1 cellular context compared by ENCODE assay signal in genomic region chr2:8481463-8482009, GRCh38.
TF ChIP-seq lines count a peak whose summit lies in the region.

No MANE protein-coding gene starts in this region.

TF ChIP-seq in GM12878, 131 proteins besides CTCF, POLR2A, EP300 and RAD21 (continued from another document and continues in another):
- TF ChIP-seq ZBTB11 (CRISPR knock-in tag; IDR thresholded peaks at IDR 0.05) (no peak), RELB (IDR thresholded peaks at IDR 0.05; ENCODE audit: low read depth) (peak; percentile 76), MTA2 (IDR thresholded peaks at IDR 0.05; ENCODE audit: low read depth) (peak; percentile 68), PAX5 (IDR thresholded peaks at IDR 0.05; ENCODE audit: borderline replicate concordance, low read depth, low read length) (peak; percentile 66; the same call in 1 of the 2 replicates), NRF1 (conservative IDR thresholded peaks at IDR 0.05; ENCODE audit: low read depth, low read length) (no peak), NR2F1 (conservative IDR thresholded peaks at IDR 0.05) (no peak; the same call in 1 of the 2 replicates), ZNF687 (IDR thresholded peaks at IDR 0.05) (peak; percentile 31; the same call in 1 of the 2 replicates), ZSCAN29 (IDR thresholded peaks at IDR 0.05) (no peak), SREBF2 (IDR thresholded peaks at IDR 0.05; ENCODE audit: low read length) (no peak), RFX5 (IDR thresholded peaks at IDR 0.05; ENCODE audit: low read depth, low read length) (no peak), MAX (IDR thresholded peaks at IDR 0.05; ENCODE audit: low read depth, low read length) (0 out of 2 replicates have a peak, but pooled peaks have one; percentile 37), TARDBP (IDR thresholded peaks at IDR 0.05; ENCODE audit: borderline replicate concordance) (no peak), SRF (IDR thresholded peaks at IDR 0.05; ENCODE audit: low read depth in 2 of 2, low read length in 2 of 2) (no peak), ZBED1 (IDR thresholded peaks at IDR 0.05; ENCODE audit: borderline replicate concordance) (peak; percentile 41; the same call in 1 of the 2 replicates), ZNF592 (IDR thresholded peaks at IDR 0.05) (no peak), YY1 (IDR thresholded peaks at IDR 0.05; ENCODE audit: low read depth, low read length) (no peak), IKZF2 (IDR thresholded peaks at IDR 0.05) (peak; percentile 82 to 83), MXI1 (IDR thresholded peaks at IDR 0.05; ENCODE audit: low read depth, low read length) (0 out of 2 replicates have a peak, but pooled peaks have one; percentile 19), MEF2B (IDR thresholded peaks at IDR 0.05; ENCODE audit: partially characterized antibody, poor library complexity, severe bottlenecking) (no peak), ZNF217 (IDR thresholded peaks at IDR 0.05) (no peak), PBX3 (IDR thresholded peaks at IDR 0.05; ENCODE audit: insufficient replicate concordance, low read depth, low read length) (peak; percentile 16), MYC (IDR thresholded peaks at IDR 0.05; ENCODE audit: insufficient read depth, insufficient read length, insufficient replicate concordance, low read length, severe bottlenecking) (no peak), ASH2L (IDR thresholded peaks at IDR 0.05; ENCODE audit: borderline replicate concordance, low read depth) (no peak), SIN3A (IDR thresholded peaks at IDR 0.05; ENCODE audit: low read depth, low read length) (no peak), WRNIP1 (IDR thresholded peaks at IDR 0.05; ENCODE audit: borderline replicate concordance, low read depth, low read length) (no peak), BMI1 (IDR thresholded peaks at IDR 0.05; ENCODE audit: borderline replicate concordance) (peak; percentile 55; the same call in 1 of the 2 replicates), STAT3 (IDR thresholded peaks at IDR 0.05; ENCODE audit: low read depth, low read length) (no peak), KDM1A (IDR thresholded peaks at IDR 0.05; ENCODE audit: borderline replicate concordance) (no peak), NBN (IDR thresholded peaks at IDR 0.05) (peak; percentile 86), TCF7 (IDR thresholded peaks at IDR 0.05; ENCODE audit: borderline replicate concordance) (no peak), CREM (IDR thresholded peaks at IDR 0.05; ENCODE audit: low read depth) (peak; percentile 62; the same call in 1 of the 2 replicates), FOXM1 (IDR thresholded peaks at IDR 0.05; ENCODE audit: low read depth, low read length) (peak; percentile 76; the same call in 1 of the 2 replicates)
- TF ChIP-seq, protein P1, sequence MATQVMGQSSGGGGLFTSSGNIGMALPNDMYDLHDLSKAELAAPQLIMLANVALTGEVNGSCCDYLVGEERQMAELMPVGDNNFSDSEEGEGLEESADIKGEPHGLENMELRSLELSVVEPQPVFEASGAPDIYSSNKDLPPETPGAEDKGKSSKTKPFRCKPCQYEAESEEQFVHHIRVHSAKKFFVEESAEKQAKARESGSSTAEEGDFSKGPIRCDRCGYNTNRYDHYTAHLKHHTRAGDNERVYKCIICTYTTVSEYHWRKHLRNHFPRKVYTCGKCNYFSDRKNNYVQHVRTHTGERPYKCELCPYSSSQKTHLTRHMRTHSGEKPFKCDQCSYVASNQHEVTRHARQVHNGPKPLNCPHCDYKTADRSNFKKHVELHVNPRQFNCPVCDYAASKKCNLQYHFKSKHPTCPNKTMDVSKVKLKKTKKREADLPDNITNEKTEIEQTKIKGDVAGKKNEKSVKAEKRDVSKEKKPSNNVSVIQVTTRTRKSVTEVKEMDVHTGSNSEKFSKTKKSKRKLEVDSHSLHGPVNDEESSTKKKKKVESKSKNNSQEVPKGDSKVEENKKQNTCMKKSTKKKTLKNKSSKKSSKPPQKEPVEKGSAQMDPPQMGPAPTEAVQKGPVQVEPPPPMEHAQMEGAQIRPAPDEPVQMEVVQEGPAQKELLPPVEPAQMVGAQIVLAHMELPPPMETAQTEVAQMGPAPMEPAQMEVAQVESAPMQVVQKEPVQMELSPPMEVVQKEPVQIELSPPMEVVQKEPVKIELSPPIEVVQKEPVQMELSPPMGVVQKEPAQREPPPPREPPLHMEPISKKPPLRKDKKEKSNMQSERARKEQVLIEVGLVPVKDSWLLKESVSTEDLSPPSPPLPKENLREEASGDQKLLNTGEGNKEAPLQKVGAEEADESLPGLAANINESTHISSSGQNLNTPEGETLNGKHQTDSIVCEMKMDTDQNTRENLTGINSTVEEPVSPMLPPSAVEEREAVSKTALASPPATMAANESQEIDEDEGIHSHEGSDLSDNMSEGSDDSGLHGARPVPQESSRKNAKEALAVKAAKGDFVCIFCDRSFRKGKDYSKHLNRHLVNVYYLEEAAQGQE (IDR thresholded peaks at IDR 0.05; ENCODE audit: low read depth, low read length) = no peak
- TF ChIP-seq, protein P2, sequence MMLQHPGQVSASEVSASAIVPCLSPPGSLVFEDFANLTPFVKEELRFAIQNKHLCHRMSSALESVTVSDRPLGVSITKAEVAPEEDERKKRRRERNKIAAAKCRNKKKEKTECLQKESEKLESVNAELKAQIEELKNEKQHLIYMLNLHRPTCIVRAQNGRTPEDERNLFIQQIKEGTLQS (IDR thresholded peaks at IDR 0.05; ENCODE audit: borderline replicate concordance, extremely low read depth, low read depth, low read length) = no peak
- TF ChIP-seq, protein P3, sequence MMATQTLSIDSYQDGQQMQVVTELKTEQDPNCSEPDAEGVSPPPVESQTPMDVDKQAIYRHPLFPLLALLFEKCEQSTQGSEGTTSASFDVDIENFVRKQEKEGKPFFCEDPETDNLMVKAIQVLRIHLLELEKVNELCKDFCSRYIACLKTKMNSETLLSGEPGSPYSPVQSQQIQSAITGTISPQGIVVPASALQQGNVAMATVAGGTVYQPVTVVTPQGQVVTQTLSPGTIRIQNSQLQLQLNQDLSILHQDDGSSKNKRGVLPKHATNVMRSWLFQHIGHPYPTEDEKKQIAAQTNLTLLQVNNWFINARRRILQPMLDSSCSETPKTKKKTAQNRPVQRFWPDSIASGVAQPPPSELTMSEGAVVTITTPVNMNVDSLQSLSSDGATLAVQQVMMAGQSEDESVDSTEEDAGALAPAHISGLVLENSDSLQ (IDR thresholded peaks at IDR 0.05) = peak; percentile 64
